ENCODE assay signal across 11 cellular contexts in genomic region chr17:75159196-75160031, GRCh38. TPM values are rescaled to one million over a fixed set of nuclear protein-coding genes. Genes with fewer than 3 reads are reported as not detected.
DNase-seq lines count a peak whose midpoint lies in the region; ATAC-seq and TF ChIP-seq lines count a peak whose summit lies in the region.
"Had no signal": no experiment of that assay in that cellular context is flagged by ENCODE, and none has a peak within 500 bp of the region (broad histone marks: within the 10 kb centered on the region; RNA-seq: fewer than 3 reads in every experiment).

No MANE protein-coding gene starts in this region.

- peak overlapping the region; percentile 59 for H3K4me3 Mint-ChIP-seq in HFFc6
- H3K4me3 Mint-ChIP-seq: activated T-cell treated with anti-CD3 and anti-CD28 coated beads, Interleukin-2, amount 50 U/mL, for 4 hours; dendritic cell treated with granulocyte-macrophage colony-stimulating factor and Interleukin-4, amounts not matched to agents 40 ng/mL and 50 ng/mL, for 4 days; T-helper 1 cell treated with Interleukin-12 subunit alpha and Interleukin-12 subunit beta and Interleukin-4 antibody, amounts not matched to agents 30 μg/mL and 1 μg/mL, for 36 hours had no signal

- H3K9me3 ChIP-seq in mucosa of stomach (ENCODE audit: control insufficient read depth, low read length), result no peaks in the 10 kb centered on the region

- H3K9me3 Mint-ChIP-seq in HFFc6, result no peaks in the 10 kb centered on the region
- H3K9me3 Mint-ChIP-seq: activated T-cell treated with anti-CD3 and anti-CD28 coated beads, Interleukin-2, amount 50 U/mL, for 4 hours; dendritic cell treated with granulocyte-macrophage colony-stimulating factor and Interleukin-4, amounts not matched to agents 40 ng/mL and 50 ng/mL, for 4 days; T-helper 1 cell treated with Interleukin-12 subunit alpha and Interleukin-12 subunit beta and Interleukin-4 antibody, amounts not matched to agents 30 μg/mL and 1 μg/mL, for 36 hours had no signal

- DNase-seq in HFFc6 (peak; percentile 42), amniotic epithelial cell (ENCODE audit: low read depth) (peak; percentile 77), NCI-H1105 treated with DMSO at 0.1 percent for 48 hours (lab: John Stamatoyannopoulos, UW) (no peak)
- DNase-seq: activated T-cell treated with anti-CD3 and anti-CD28 coated beads, Interleukin-2, amount 50 U/mL, for 4 hours; NCI-H345 had no signal

- H3K27ac Mint-ChIP-seq in HFFc6, result peak overlapping the region; percentile 96
- H3K27ac Mint-ChIP-seq: dendritic cell treated with granulocyte-macrophage colony-stimulating factor and Interleukin-4, amounts not matched to agents 40 ng/mL and 50 ng/mL, for 4 days; T-helper 1 cell treated with Interleukin-12 subunit alpha and Interleukin-12 subunit beta and Interleukin-4 antibody, amounts not matched to agents 30 μg/mL and 1 μg/mL, for 36 hours had no signal

- no peak for TF ChIP-seq CTCF in HFFc6 (IDR thresholded peaks at IDR 0.05)

- H3K4me1 ChIP-seq in mucosa of stomach (ENCODE audit: control insufficient read depth, insufficient read depth, low read length), result peaks cover 30% of the 10 kb centered on the region
- H3K4me1 ChIP-seq: parathyroid adenoma had no signal

- peaks cover 42% of the 10 kb centered on the region for H3K4me1 Mint-ChIP-seq in HFFc6 (ENCODE audit: low read depth)

- ATAC-seq in HG02938 (IDR thresholded peaks at IDR 0.05; ENCODE audit: unreplicated experiment) (no peak), GM21717 (IDR thresholded peaks at IDR 0.05; ENCODE audit: unreplicated experiment) (no peak)
- ATAC-seq: activated T-cell treated with anti-CD3 and anti-CD28 coated beads, Interleukin-2, amount 50 U/mL, for 4 hours had no signal

- H3K27me3 Mint-ChIP-seq in HFFc6 (ENCODE audit: insufficient read depth), result peaks cover 3% of the 10 kb centered on the region
- H3K27me3 Mint-ChIP-seq: dendritic cell treated with granulocyte-macrophage colony-stimulating factor and Interleukin-4, amounts not matched to agents 40 ng/mL and 50 ng/mL, for 4 days had no signal

- peaks cover 11% of the 10 kb centered on the region; the same call in 1 of the 2 replicates for H3K36me3 Mint-ChIP-seq in HFFc6 (ENCODE audit: low read depth)

- H3K9ac ChIP-seq in mucosa of stomach (ENCODE audit: low read length), result peak overlapping the region; percentile 7
- H3K9ac ChIP-seq: parathyroid adenoma had no signal

- no peak overlapping the region for H3K4me3 ChIP-seq in mucosa of stomach (ENCODE audit: low read length)

- H3K27me3 ChIP-seq in mucosa of stomach (ENCODE audit: control insufficient read depth, insufficient read depth, low read length), result no peaks in the 10 kb centered on the region

- no peaks in the 10 kb centered on the region for H3K36me3 ChIP-seq in mucosa of stomach (ENCODE audit: control insufficient read depth, insufficient read depth, low read length)

RNA-seq across cellular contexts. Expression of gene JPT1, which starts 5.1 kb away (rescaled TPM):
- total RNA-seq in HFFc6 (2021; fragmentation: NEBNext Ultra II Directional; extraction: Animal tissue kit (Norgen Biotek cat#: 25700)), result 100 to 1,000 TPM; 236 to 276 (median 265) TPM

RNA-seq across cellular contexts. Expression of gene SUMO2, which starts 23.3 kb away (rescaled TPM):
- total RNA-seq in HFFc6 (2021; fragmentation: NEBNext Ultra II Directional; extraction: Animal tissue kit (Norgen Biotek cat#: 25700)), result 100 to 1,000 TPM; 398 to 555 (median 512) TPM

RNA-seq across cellular contexts. Expression of gene NT5C, which starts 27.9 kb away (rescaled TPM):
- total RNA-seq in HFFc6 (2021; fragmentation: NEBNext Ultra II Directional; extraction: Animal tissue kit (Norgen Biotek cat#: 25700)), result 10 to 100 TPM; 30.4 to 41.7 (median 36.3) TPM

RNA-seq across cellular contexts. Expression of gene NUP85, which starts 46.1 kb away (rescaled TPM):
- 10 to 100 TPM; 38.0 to 47.8 (median 43.1) TPM for total RNA-seq in HFFc6 (2021; fragmentation: NEBNext Ultra II Directional; extraction: Animal tissue kit (Norgen Biotek cat#: 25700))

RNA-seq across cellular contexts. Expression of gene ARMC7, which starts 49.6 kb away (rescaled TPM):
- total RNA-seq in HFFc6 (2021; fragmentation: NEBNext Ultra II Directional; extraction: Animal tissue kit (Norgen Biotek cat#: 25700)), result 10 to 100 TPM in 2 of 6 experiments, 1 to 10 TPM in 4; 9.1 to 11.7 (median 9.6) TPM
